8 cellular contexts compared by ENCODE assay signal in genomic region chr6:114108119-114109002, GRCh38.
DNase-seq lines count a peak whose midpoint lies in the region; ATAC-seq lines count a peak whose summit lies in the region.

No MANE protein-coding gene starts in this region.

- H3K27me3 ChIP-seq in iPS DF 6.9 (ENCODE audit: control insufficient read depth, insufficient read depth, low read length) = no peaks in the 10 kb centered on the region

- DNase-seq in COLO668 (lab: John Stamatoyannopoulos, UW; ENCODE audit: unreplicated experiment) (peak; percentile 63), OCI-M2 (lab: John Stamatoyannopoulos, UW; ENCODE audit: unreplicated experiment) (peak; percentile 42), anterior cingulate cortex (lab: John Stamatoyannopoulos, UW) (peak in 51 of 58 donors; percentile 3 to 85 (median 47)), iPS DF 6.9 (ENCODE audit: low read depth, low spot score) (peak; percentile 60), NCI-H446 treated with DMSO at 0.1 percent for 48 hours (lab: John Stamatoyannopoulos, UW) (no peak)
- DNase-seq in stimulated activated CD4-positive, alpha-beta T cell treated with anti-CD3 and anti-CD28 coated beads, Interleukin-15, amount 100 ng/mL, for 24 hours = peak; percentile 57

- no peaks in the 10 kb centered on the region for H3K9me3 ChIP-seq in iPS DF 6.9 (ENCODE audit: control insufficient read depth, insufficient read depth, low read length)

- peak; percentile 65 for ATAC-seq in GM18858 (IDR thresholded peaks at IDR 0.05; ENCODE audit: unreplicated experiment)
- ATAC-seq in HG03565 (IDR thresholded peaks at IDR 0.05; ENCODE audit: unreplicated experiment) = peak; percentile 40

- no peaks in the 10 kb centered on the region for H3K36me3 ChIP-seq in iPS DF 6.9 (ENCODE audit: control insufficient read depth, insufficient read depth, low read length)

- H3K27ac ChIP-seq in iPS DF 6.9 (ENCODE audit: low read length) = no peak overlapping the region

- H3K4me3 ChIP-seq in iPS DF 6.9 (ENCODE audit: low read length) = no peak overlapping the region

- WGBS in iPS DF 6.9 (ENCODE audit: insufficient coverage, insufficient read length) = no CpG with 5 or more reads among the region's 11 CpGs

- peaks cover 1% of the 10 kb centered on the region; the same call in 1 of the 2 replicates for H3K4me1 ChIP-seq in iPS DF 6.9 (ENCODE audit: control insufficient read depth, insufficient read depth, low read length)
